In genomic region chr13:75366380-75367280, GRCh38 we compare ENCODE assay signal across 1 cellular context.
TF ChIP-seq lines count a peak whose summit lies in the region.

No MANE protein-coding gene starts in this region.

TF ChIP-seq in SK-N-SH treated with all-trans-retinoic acid at 6 μM for 48 hours, 23 proteins besides CTCF, POLR2A, EP300 and RAD21 (continued from another document):
- TF ChIP-seq CSRNP3 (CRISPR knock-in tag; IDR thresholded peaks at IDR 0.05) (no peak), TOX (CRISPR knock-in tag; IDR thresholded peaks at IDR 0.05; ENCODE audit: borderline replicate concordance) (no peak), CSDC2 (CRISPR knock-in tag; IDR thresholded peaks at IDR 0.05) (no peak), ZFP30 (CRISPR knock-in tag; IDR thresholded peaks at IDR 0.05) (no peak), ESRRG (CRISPR knock-in tag; IDR thresholded peaks at IDR 0.05) (no peak), ISL1 (CRISPR knock-in tag; IDR thresholded peaks at IDR 0.05) (no peak), PPARA (CRISPR knock-in tag; IDR thresholded peaks at IDR 0.05; ENCODE audit: borderline replicate concordance) (no peak), RARB (CRISPR knock-in tag; IDR thresholded peaks at IDR 0.05) (no peak), ZC3H10 (CRISPR knock-in tag; IDR thresholded peaks at IDR 0.05) (no peak)
TF ChIP-seq in SK-N-SH treated with all-trans-retinoic acid at 6 μM for 48 hours: peak in this region for 0.
